In the genomic region with DNA sequence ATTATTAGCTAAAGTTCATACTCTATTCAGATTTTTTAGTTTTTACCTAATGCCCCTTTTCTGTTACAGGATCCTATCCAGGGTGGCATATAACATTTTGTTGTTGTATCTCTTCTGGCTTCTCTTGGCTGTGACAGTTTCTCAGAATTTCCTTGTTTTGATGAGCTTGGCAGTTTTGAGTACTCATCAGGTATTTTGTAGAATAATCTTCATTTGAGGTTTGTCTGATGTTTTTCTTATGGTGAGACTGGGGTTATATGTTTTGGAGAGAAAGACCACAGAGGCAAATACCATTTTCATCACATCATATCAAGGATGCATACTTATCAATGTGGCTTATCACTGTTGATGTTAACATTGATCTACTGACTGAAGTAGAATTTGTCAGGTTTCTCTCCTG, we compare ENCODE assay signal across 19 cellular contexts. TPM values are rescaled to one million over a fixed set of nuclear protein-coding genes. Genes with fewer than 3 reads are reported as not detected.
A peak's percentile ranks its signal among the peaks of the same experiment; 100 is the strongest.
DNase-seq lines count a peak whose midpoint lies in the region; ATAC-seq, FAIRE-seq and TF ChIP-seq lines count a peak whose summit lies in the region.
"Had no signal": no experiment of that assay in that cellular context is flagged by ENCODE, and none has a peak within 500 bp of the region (broad histone marks: within the 10 kb centered on the region; RNA-seq: fewer than 3 reads in every experiment).

No MANE protein-coding gene starts in this region.

- H3K27ac ChIP-seq in A549 = no peak overlapping the region
- H3K27ac ChIP-seq in thyroid gland = no peak overlapping the region
- H3K27ac ChIP-seq: BLaER1 had no signal

- no peak for TF ChIP-seq EP300 in A549 (IDR thresholded peaks at IDR 0.05)

- TF ChIP-seq POLR2A in A549 (IDR thresholded peaks at IDR 0.05; ENCODE audit: low read length) (no peak), thyroid gland (IDR thresholded peaks at IDR 0.05) (no peak)

- no TSS peak for BruUV-seq in Caco-2 (replicated peaks; lab: Mats Ljungman, UMichigan)

- no peak for FAIRE-seq in A549 (lab: Jason Lieb, UNC)
- FAIRE-seq: GM19239 had no signal

- H3K9me3 ChIP-seq in A549 (no peaks in the 10 kb centered on the region), Caco-2 (no peaks in the 10 kb centered on the region), thyroid gland (no peaks in the 10 kb centered on the region)
- H3K9me3 ChIP-seq: BLaER1, HAP-1 had no signal

- no peaks in the 10 kb centered on the region for H3K9me3 Mint-ChIP-seq in activated CD4-positive, alpha-beta memory T cell treated with anti-CD3 and anti-CD28 coated beads, Interleukin-2, amount 10 ng/mL, durations not matched to agents 7 days and 5 days
- H3K9me3 Mint-ChIP-seq in activated CD4-positive, alpha-beta memory T cell treated with anti-CD3 and anti-CD28 coated beads for 36 hours = no peaks in the 10 kb centered on the region
- no peaks in the 10 kb centered on the region for H3K9me3 Mint-ChIP-seq in Caco-2 (ENCODE audit: unreplicated experiment)
- H3K9me3 Mint-ChIP-seq: IgD-negative memory B cell had no signal

- H3K4me3 Mint-ChIP-seq in activated CD4-positive, alpha-beta memory T cell treated with anti-CD3 and anti-CD28 coated beads, Interleukin-2, amount 10 ng/mL, durations not matched to agents 7 days and 5 days = no peak overlapping the region
- no peak overlapping the region for H3K4me3 Mint-ChIP-seq in activated CD4-positive, alpha-beta memory T cell treated with anti-CD3 and anti-CD28 coated beads for 36 hours
- peak overlapping the region; percentile 45 for H3K4me3 Mint-ChIP-seq in Caco-2 (ENCODE audit: unreplicated experiment)

- H3K36me3 ChIP-seq in Caco-2 (ENCODE audit: control insufficient read depth, insufficient read depth, low read length) (no peaks in the 10 kb centered on the region), thyroid gland (no peaks in the 10 kb centered on the region)
- H3K36me3 ChIP-seq: BLaER1, HAP-1 had no signal

- H3K4me3 ChIP-seq in A549 (no peak overlapping the region), Caco-2 (ENCODE audit: low read depth, low read length) (no peak overlapping the region), thyroid gland (replicated peaks in 1 of 3) (no peak overlapping the region)
- H3K4me3 ChIP-seq: BLaER1, HAP-1 had no signal

- DNase-seq in activated CD4-positive, alpha-beta memory T cell treated with anti-CD3 and anti-CD28 coated beads, Interleukin-2, amount 10 ng/mL, durations not matched to agents 7 days and 5 days = no peak
- no peak for DNase-seq in activated CD4-positive, alpha-beta memory T cell treated with anti-CD3 and anti-CD28 coated beads for 36 hours
- DNase-seq in A549 (ENCODE audit: low read depth in 1 of 2, low spot score in 1 of 2) = no peak
- no peak for DNase-seq in Caco-2
- peak; percentile 30 for DNase-seq in central memory CD4-positive, alpha-beta T cell
- DNase-seq in thyroid gland = no peak
- DNase-seq in NCI-H82 (lab: John Stamatoyannopoulos, UW) = no peak
- no peak for DNase-seq in activated effector memory CD4-positive, alpha-beta T cell treated with anti-CD3 and anti-CD28 coated beads, Interleukin-2, amount 50 U/mL, for 16 hours
- DNase-seq: EL; NCI-H1105 treated with DMSO at 0.1 percent for 48 hours; NCI-H187; NCI-H345; NCI-H526 treated with DMSO at 0.1 percent for 48 hours; NK-92 treated with Interleukin-12 subunit alpha and Interleukin-12 subunit beta, amount 100 ng/mL, for 24 hours; SHP77 had no signal

- ATAC-seq in A549 = no peak

- H3K36me3 Mint-ChIP-seq in activated CD4-positive, alpha-beta memory T cell treated with anti-CD3 and anti-CD28 coated beads, Interleukin-2, amount 10 ng/mL, durations not matched to agents 7 days and 5 days (ENCODE audit: low read depth) = no peaks in the 10 kb centered on the region
- H3K36me3 Mint-ChIP-seq in activated CD4-positive, alpha-beta memory T cell treated with anti-CD3 and anti-CD28 coated beads for 36 hours = no peaks in the 10 kb centered on the region
- peaks cover 40% of the 10 kb centered on the region for H3K36me3 Mint-ChIP-seq in Caco-2 (ENCODE audit: insufficient read depth, unreplicated experiment)
- H3K36me3 Mint-ChIP-seq: IgD-negative memory B cell had no signal

- H3K27me3 ChIP-seq in Caco-2 (replicated peaks; ENCODE audit: control insufficient read depth, insufficient read depth, low read length) (no peaks in the 10 kb centered on the region), thyroid gland (no peaks in the 10 kb centered on the region)

- H3K27ac Mint-ChIP-seq in activated CD4-positive, alpha-beta memory T cell treated with anti-CD3 and anti-CD28 coated beads, Interleukin-2, amount 10 ng/mL, durations not matched to agents 7 days and 5 days = peak overlapping the region; percentile 65
- H3K27ac Mint-ChIP-seq in activated CD4-positive, alpha-beta memory T cell treated with anti-CD3 and anti-CD28 coated beads for 36 hours = no peak overlapping the region
- H3K27ac Mint-ChIP-seq in Caco-2 (ENCODE audit: unreplicated experiment) = peak overlapping the region; percentile 77

- H3K4me1 ChIP-seq in A549 (peaks cover 9% of the 10 kb centered on the region; the same call in 1 of the 3 replicates), Caco-2 (peaks cover 35% of the 10 kb centered on the region), thyroid gland (peaks cover 0 to 8% of the 10 kb centered on the region in 2 donors)

- no peak for TF ChIP-seq CTCF in A549 (IDR thresholded peaks at IDR 0.05)
- TF ChIP-seq CTCF in Caco-2 (IDR thresholded peaks at IDR 0.05; ENCODE audit: insufficient read depth in 1 of 2, low read depth in 1 of 2, low read length in 1 of 2, severe bottlenecking in 1 of 2, unreplicated experiment in 1 of 2) = no peak
- no peak for TF ChIP-seq CTCF in thyroid gland (IDR thresholded peaks at IDR 0.05)

- TF ChIP-seq RAD21 in A549 (conservative IDR thresholded peaks at IDR 0.05 in 1 of 2, IDR thresholded peaks at IDR 0.05 in 1 of 2) = no peak

- H3K4me2 ChIP-seq in A549 = no peak overlapping the region
- H3K4me2 ChIP-seq: BLaER1 had no signal

- intact Hi-C loops in activated CD4-positive, alpha-beta memory T cell treated with anti-CD3 and anti-CD28 coated beads for 36 hours (cut with micrococcal nuclease) = no loop called here
- intact Hi-C loops in Caco-2 (cut with micrococcal nuclease; ENCODE audit: unreplicated experiment) = loop anchor here (10.0 kb wide), 2 partner anchors 179 to 401 kb away; partner anchors contain the start of gene RAB3IP
- intact Hi-C loops in thyroid gland (cut with DNase I) = no loop called here

- POLR2A ChIA-PET in activated CD4-positive, alpha-beta memory T cell treated with anti-CD3 and anti-CD28 coated beads, Interleukin-2, amount 10 ng/mL, durations not matched to agents 7 days and 5 days (lab: Charles Lee) = interaction anchor here (0.9 to 1.9 kb wide), 5 partner anchors 8 to 91 kb away, joined by 3 to 9 read pairs (median 4); no protein-coding TSS in a partner anchor
- POLR2A ChIA-PET in activated CD4-positive, alpha-beta memory T cell treated with anti-CD3 and anti-CD28 coated beads for 36 hours (lab: Charles Lee) = no interaction called here
- POLR2A ChIA-PET in A549 (lab: Yijun Ruan, JAX) (no interaction called here), Caco-2 (lab: Charles Lee) (interaction anchor here (1.3 kb wide), 1 partner anchor 26 kb away, joined by 4 read pairs; no protein-coding TSS in a partner anchor)

- peaks cover 44% of the 10 kb centered on the region for H3K4me1 Mint-ChIP-seq in activated CD4-positive, alpha-beta memory T cell treated with anti-CD3 and anti-CD28 coated beads, Interleukin-2, amount 10 ng/mL, durations not matched to agents 7 days and 5 days
- H3K4me1 Mint-ChIP-seq in activated CD4-positive, alpha-beta memory T cell treated with anti-CD3 and anti-CD28 coated beads for 36 hours (ENCODE audit: low read depth) = peaks cover 43% of the 10 kb centered on the region
- H3K4me1 Mint-ChIP-seq in Caco-2 (ENCODE audit: low read depth, unreplicated experiment) = peaks cover 40% of the 10 kb centered on the region

- no peaks in the 10 kb centered on the region for H3K27me3 Mint-ChIP-seq in activated CD4-positive, alpha-beta memory T cell treated with anti-CD3 and anti-CD28 coated beads, Interleukin-2, amount 10 ng/mL, durations not matched to agents 7 days and 5 days
- no peaks in the 10 kb centered on the region for H3K27me3 Mint-ChIP-seq in activated CD4-positive, alpha-beta memory T cell treated with anti-CD3 and anti-CD28 coated beads for 36 hours
- no peaks in the 10 kb centered on the region for H3K27me3 Mint-ChIP-seq in Caco-2 (ENCODE audit: insufficient read depth, unreplicated experiment)

- CTCF ChIA-PET in activated CD4-positive, alpha-beta memory T cell treated with anti-CD3 and anti-CD28 coated beads, Interleukin-2, amount 10 ng/mL, durations not matched to agents 7 days and 5 days (lab: Charles Lee) = interaction anchor here (0.9 to 6.8 kb wide), 6 partner anchors 8 to 177 kb away, joined by 3 to 49 read pairs (median 4); no protein-coding TSS in a partner anchor
- CTCF ChIA-PET in activated CD4-positive, alpha-beta memory T cell treated with anti-CD3 and anti-CD28 coated beads for 36 hours (lab: Charles Lee) = interaction anchor here (1.2 kb wide), 1 partner anchor 24 kb away, joined by 3 read pairs; no protein-coding TSS in a partner anchor
- CTCF ChIA-PET in A549 (lab: Yijun Ruan, JAX) = interaction anchor here (2.0 kb wide), 1 partner anchor 24 kb away, joined by 8 read pairs; no protein-coding TSS in a partner anchor
- CTCF ChIA-PET in Caco-2 (lab: Charles Lee) = interaction anchor here (1.0 to 2.3 kb wide), 2 partner anchors 23 kb away, joined by 3 to 18 read pairs; no protein-coding TSS in a partner anchor

RNA-seq across cellular contexts. Expression of gene LYZ, which starts 14.0 kb away (rescaled TPM):
- total RNA-seq in activated CD4-positive, alpha-beta memory T cell treated with anti-CD3 and anti-CD28 coated beads, Interleukin-2, amount 10 ng/mL, durations not matched to agents 7 days and 5 days = under 1 TPM; 0.48 to 0.50 TPM
- not detected for total RNA-seq in activated CD4-positive, alpha-beta memory T cell treated with anti-CD3 and anti-CD28 coated beads for 36 hours
- polyA plus RNA-seq in A549 (2011; rRNA removed) (0.12 TPM in 2 replicates), A549 (2017; fragmentation: RNase III; extraction: RNeasy Plus Mini Kit Qiagen cat#74134 plus additional on column Dnase treatment) (not detected in 3 replicates)
- polyA plus RNA-seq in A549 (2012; cell fraction: cytosol; rRNA removed) = not detected in 2 replicates
- polyA plus RNA-seq in A549 (2012; cell fraction: nucleus; rRNA removed) = not detected in 2 replicates
- 1.1 TPM in 1 of 2 replicates, not detected in the other for polyA minus RNA-seq in A549 (2011; rRNA and poly(A)+ RNA removed)
- total RNA-seq in Caco-2 (2022) (16.8 and 16.9 TPM in 2 replicates), thyroid gland (10 to 100 TPM in 3 of 4 donors, 1 to 10 TPM in 1; 6.6 to 34.2 (median 16.9) TPM)

RNA-seq across cellular contexts. Expression of gene YEATS4, which starts 25.4 kb away (rescaled TPM):
- 10 to 100 TPM; 43.0 to 45.0 TPM for total RNA-seq in activated CD4-positive, alpha-beta memory T cell treated with anti-CD3 and anti-CD28 coated beads, Interleukin-2, amount 10 ng/mL, durations not matched to agents 7 days and 5 days
- 10 to 100 TPM; 50.4 to 50.6 TPM for total RNA-seq in activated CD4-positive, alpha-beta memory T cell treated with anti-CD3 and anti-CD28 coated beads for 36 hours
- polyA plus RNA-seq in A549 (2011; rRNA removed) (43.4 and 70.1 TPM in 2 replicates), A549 (2017; fragmentation: RNase III; extraction: RNeasy Plus Mini Kit Qiagen cat#74134 plus additional on column Dnase treatment) (40.6 to 42.2 TPM (median 41.7 TPM) in 3 replicates)
- 40.0 and 44.4 TPM in 2 replicates for polyA plus RNA-seq in A549 (2012; cell fraction: cytosol; rRNA removed)
- polyA plus RNA-seq in A549 (2012; cell fraction: nucleus; rRNA removed) = 41.4 and 92.6 TPM in 2 replicates
- 9.3 and 12.9 TPM in 2 replicates for polyA minus RNA-seq in A549 (2011; rRNA and poly(A)+ RNA removed)
- total RNA-seq in Caco-2 (2022) (40.9 and 42.6 TPM in 2 replicates), thyroid gland (10 to 100 TPM; 13.8 to 37.8 (median 20.9) TPM)

Comparison
In these comparisons a context has a peak if more than half of its experiments do, and no peak if none do; other contexts are left out.
1. POLR2A ChIA-PET loops: an anchor here in activated CD4-positive, alpha-beta memory T cell treated with anti-CD3 and anti-CD28 coated beads, Interleukin-2, amount 10 ng/mL, durations not matched to agents 7 days and 5 days (0.9 to 1.9 kb wide) and Caco-2 (1.3 kb wide); none called in activated CD4-positive, alpha-beta memory T cell treated with anti-CD3 and anti-CD28 coated beads for 36 hours and A549.
2. RNA of gene LYZ, which starts 14.0 kb away (total RNA-seq): 6.6 to 34.2 TPM in thyroid gland and 16.8 to 16.9 TPM in Caco-2; 0.48 to 0.50 TPM in activated CD4-positive, alpha-beta memory T cell treated with anti-CD3 and anti-CD28 coated beads, Interleukin-2, amount 10 ng/mL, durations not matched to agents 7 days and 5 days and not detected in activated CD4-positive, alpha-beta memory T cell treated with anti-CD3 and anti-CD28 coated beads for 36 hours; every median in the first group is over 4 times any median in the second.